In the genomic region with DNA sequence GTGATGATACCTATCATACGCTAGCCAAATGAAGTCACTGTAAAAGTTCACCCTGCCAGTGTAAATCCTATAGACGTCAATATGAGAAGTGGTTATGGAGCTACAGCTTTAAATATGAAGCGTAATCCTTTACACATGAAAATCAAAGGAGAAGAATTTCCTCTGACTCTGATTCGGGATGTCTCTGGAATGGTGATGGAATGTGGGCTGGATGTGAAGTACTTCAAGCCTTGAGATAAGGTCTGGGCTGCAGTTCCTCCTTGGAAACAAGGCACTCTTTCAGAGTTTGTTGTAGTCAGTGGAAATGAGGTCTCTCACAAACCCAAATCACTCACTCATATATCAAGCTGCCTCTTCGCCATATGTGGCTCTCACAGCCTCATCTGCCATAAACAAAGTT, we compare ENCODE assay signal across 25 cellular contexts. TPM values are rescaled to one million over a fixed set of nuclear protein-coding genes. Genes with fewer than 3 reads are reported as not detected.
DNase-seq lines count a peak whose midpoint lies in the region; TF ChIP-seq lines count a peak whose summit lies in the region.
"Had no signal": no experiment of that assay in that cellular context is flagged by ENCODE, and none has a peak within 500 bp of the region (broad histone marks: within the 10 kb centered on the region; RNA-seq: fewer than 3 reads in every experiment).

No MANE protein-coding gene starts in this region.

- H3K9me3 Mint-ChIP-seq in mesothelial cell of epicardium, result peaks cover 20% of the 10 kb centered on the region

- H3K4me2 ChIP-seq in osteoblast (ENCODE audit: insufficient read depth, low read length), result no peak overlapping the region
- H3K4me2 ChIP-seq: smooth muscle cell had no signal

- no peaks in the 10 kb centered on the region for H3K9me3 ChIP-seq in osteoblast (ENCODE audit: low read depth, low read length)
- H3K9me3 ChIP-seq: colonic mucosa, pancreas had no signal

- H3K36me3 Mint-ChIP-seq in mesothelial cell of epicardium, result peaks cover 4% of the 10 kb centered on the region

- H4K20me1 ChIP-seq in osteoblast (ENCODE audit: insufficient read depth, low read length), result no peaks in the 10 kb centered on the region

- H3K36me3 ChIP-seq in osteoblast (ENCODE audit: insufficient read depth, low read length), result no peaks in the 10 kb centered on the region
- H3K36me3 ChIP-seq: colonic mucosa, heart right ventricle, pancreas had no signal

- no peaks in the 10 kb centered on the region for H3K4me1 Mint-ChIP-seq in mesothelial cell of epicardium

- peak overlapping the region; percentile 33 for H3K4me3 ChIP-seq in NB4 (ENCODE audit: low read depth, low read length)
- no peak overlapping the region for H3K4me3 ChIP-seq in fibroblast of pulmonary artery (replicated peaks; ENCODE audit: low read depth, low read length)
- no peak overlapping the region for H3K4me3 ChIP-seq in osteoblast (ENCODE audit: insufficient read depth, low read length)
- H3K4me3 ChIP-seq: colonic mucosa, heart right ventricle, pancreas, smooth muscle cell had no signal

- no peaks in the 10 kb centered on the region for H3K27me3 Mint-ChIP-seq in mesothelial cell of epicardium (ENCODE audit: low read depth)

- peak overlapping the region; percentile 59 for H2AFZ ChIP-seq in osteoblast (ENCODE audit: low read length)

- H3K27me3 ChIP-seq in osteoblast (ENCODE audit: insufficient read depth, low read length), result no peaks in the 10 kb centered on the region
- H3K27me3 ChIP-seq: colonic mucosa, heart right ventricle, pancreas had no signal

- no peak for TF ChIP-seq CTCF in NB4 (IDR thresholded peaks at IDR 0.05; ENCODE audit: low read depth, low read length)
- no peak for TF ChIP-seq CTCF in fibroblast of pulmonary artery (IDR thresholded peaks at IDR 0.05; ENCODE audit: low read length, missing control alignments)
- no peak for TF ChIP-seq CTCF in osteoblast (IDR thresholded peaks at IDR 0.05; ENCODE audit: extremely low read depth, low read depth, low read length)
- no peak for TF ChIP-seq CTCF in mesothelial cell of epicardium (IDR thresholded peaks at IDR 0.05; ENCODE audit: unreplicated experiment)

- peak; percentile 50 for DNase-seq in EH (ENCODE audit: low read depth)
- DNase-seq in NB4 (ENCODE audit: low read depth), result no peak
- DNase-seq in fibroblast of pulmonary artery (ENCODE audit: low read depth), result peak; percentile 88
- no peak for DNase-seq in osteoblast (ENCODE audit: insufficient read length, low spot score, missing footprints)
- DNase-seq in mesothelial cell of epicardium (ENCODE audit: low spot score in 2 of 2, unreplicated experiment in 2 of 2), result no peak
- DNase-seq in T-helper 9 cell, result no peak
- no peak for DNase-seq in 8988T
- DNase-seq: activated CD4-positive, alpha-beta T cell treated with anti-CD3 and anti-CD28 coated beads, Interleukin-2, amount 50 U/mL, for 1 hour; activated CD4-positive, CD25-positive, alpha-beta regulatory T cell; activated effector memory CD4-positive, alpha-beta T cell treated with Interleukin-2 at 50 U/mL for 16 hours; activated T-cell treated with anti-CD3 and anti-CD28 coated beads, Interleukin-2, amount 50 U/mL, for 1 hour; C1 segment of cervical spinal cord; colonic mucosa; effector CD8-positive, alpha-beta T cell; heart right ventricle; NCI-H1092; NCI-H1694 treated with DMSO at 0.1 percent for 48 hours; NCI-H510A treated with DMSO at 0.1 percent for 48 hours; pancreas; retina; stimulated activated naive CD8-positive, alpha-beta T cell treated with anti-CD3 and anti-CD28 coated beads, Interleukin-15, Interleukin-2, amounts not matched to agents 100 U/mL and 50 U/mL, for 24 hours; T-helper 1 cell had no signal

- H3K27ac Mint-ChIP-seq in mesothelial cell of epicardium, result no peak overlapping the region
- H3K27ac Mint-ChIP-seq: activated naive CD4-positive, alpha-beta T cell treated with anti-CD3 and anti-CD28 coated beads, Interleukin-2, amount 50 U/mL, for 72 hours had no signal

- no peak overlapping the region for H3K4me3 Mint-ChIP-seq in mesothelial cell of epicardium

- peak overlapping the region; percentile 24 for H3K27ac ChIP-seq in osteoblast (ENCODE audit: low read depth, low read length)
- H3K27ac ChIP-seq: colonic mucosa, epithelial cell of prostate, heart right ventricle, pancreas had no signal

- H3K4me1 ChIP-seq in osteoblast (ENCODE audit: insufficient read depth, low read length), result peaks cover 5% of the 10 kb centered on the region
- H3K4me1 ChIP-seq: colonic mucosa, heart right ventricle, pancreas had no signal

- TF ChIP-seq POLR2A in NB4 (IDR thresholded peaks at IDR 0.05; ENCODE audit: extremely low read depth, insufficient read length), result no peak

- no peaks in the 10 kb centered on the region for H3K79me2 ChIP-seq in osteoblast (ENCODE audit: insufficient read depth, low read length)

RNA-seq across cellular contexts. Expression of a gene that starts 53.1 kb away (rescaled TPM):
- total RNA-seq in osteoblast, result 200 and 203 TPM in 2 replicates
- total RNA-seq in mesothelial cell of epicardium, result 867 to 887 TPM (median 880 TPM) in 3 replicates

Comparison
In these comparisons a context has a peak if more than half of its experiments do, and no peak if none do; other contexts are left out.
1. DNase-seq: peak in EH (single experiment) and fibroblast of pulmonary artery (single experiment); none in NB4 (single experiment), osteoblast (single experiment), mesothelial cell of epicardium (0 of 2), T-helper 9 cell (single experiment) and 8988T (single experiment).